ENCODE assay signal across 10 cellular contexts in the genomic region with DNA sequence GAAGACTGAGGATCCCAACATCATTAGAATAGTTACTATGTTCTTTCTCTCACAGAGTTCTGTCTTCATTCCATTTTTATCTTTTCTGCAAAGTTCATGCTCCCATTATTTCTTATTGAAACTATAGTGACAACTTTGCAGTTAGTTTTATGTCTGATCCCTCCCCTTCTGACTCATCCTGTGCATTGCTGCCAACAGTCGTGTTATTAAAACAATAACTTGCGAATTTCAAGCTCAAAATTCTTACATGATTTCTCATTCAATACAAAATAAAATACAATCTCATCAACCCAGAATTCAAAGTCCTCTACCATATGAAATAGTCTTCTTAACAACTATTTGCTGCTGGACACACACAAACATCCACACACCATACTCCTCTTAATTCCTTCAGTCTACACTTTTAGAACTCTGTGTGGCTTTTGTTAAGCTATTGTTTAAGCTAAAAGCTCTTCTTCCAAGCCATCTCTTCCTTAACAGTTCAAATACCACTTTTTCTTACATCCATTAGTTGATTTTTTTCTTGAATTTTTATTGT.
DNase-seq lines count a peak whose midpoint lies in the region; TF ChIP-seq lines count a peak whose summit lies in the region.
"Had no signal": no experiment of that assay in that cellular context is flagged by ENCODE, and none has a peak within 500 bp of the region (broad histone marks: within the 10 kb centered on the region; RNA-seq: fewer than 3 reads in every experiment).

No MANE protein-coding gene starts in this region.

- H3K4ac ChIP-seq in mesenchymal stem cell (ENCODE audit: low read depth in 1 of 2, low read length in 2 of 2), result no peak overlapping the region

- no peak overlapping the region for H2BK15ac ChIP-seq in mesenchymal stem cell (ENCODE audit: low read depth, poor library complexity, severe bottlenecking)

- no peaks in the 10 kb centered on the region for H3K79me2 ChIP-seq in Karpas-422 (ENCODE audit: low read length)

- DNase-seq in AG08396 (ENCODE audit: low spot score) (peak; percentile 26), MG63 (peak; percentile 80), dedifferentiated amniotic fluid mesenchymal stem cell (ENCODE audit: extremely low spot score) (peak; percentile 72), mesenchymal stem cell (peak; percentile 62), suprapubic skin (ENCODE audit: low spot score in 2 of 2) (no peak), Karpas-422 (no peak), NCI-H1105 (lab: John Stamatoyannopoulos, UW) (no peak), spleen (no peak)
- DNase-seq: activated CD4-positive, CD25-positive, alpha-beta regulatory T cell; BE2C had no signal

- TF ChIP-seq EP300 in suprapubic skin (IDR thresholded peaks at IDR 0.05), result no peak

- H3K9me3 ChIP-seq in MG63 (no peaks in the 10 kb centered on the region), mesenchymal stem cell (ENCODE audit: control insufficient read depth, low read length) (no peaks in the 10 kb centered on the region), suprapubic skin (no peaks in the 10 kb centered on the region), Karpas-422 (ENCODE audit: low read length) (no peaks in the 10 kb centered on the region), spleen (no peaks in the 10 kb centered on the region)
- H3K9me3 ChIP-seq: BE2C had no signal

- no peaks in the 10 kb centered on the region for H3K36me3 ChIP-seq in MG63
- H3K36me3 ChIP-seq in mesenchymal stem cell (ENCODE audit: control insufficient read depth in 1 of 2, insufficient read depth in 2 of 2, low read depth in 1 of 2, low read length in 2 of 2), result no peaks in the 10 kb centered on the region
- no peaks in the 10 kb centered on the region for H3K36me3 ChIP-seq in suprapubic skin
- H3K36me3 ChIP-seq in Karpas-422 (ENCODE audit: insufficient read depth, low read length), result no peaks in the 10 kb centered on the region
- no peaks in the 10 kb centered on the region for H3K36me3 ChIP-seq in spleen
- H3K36me3 ChIP-seq: BE2C had no signal

- no peaks in the 10 kb centered on the region for H3K9me2 ChIP-seq in Karpas-422 (replicated peaks; ENCODE audit: insufficient read depth, low read length)

- peaks cover 2% of the 10 kb centered on the region for H3K4me1 ChIP-seq in mesenchymal stem cell (ENCODE audit: control insufficient read depth, insufficient read depth, low read depth, low read length)
- no peaks in the 10 kb centered on the region for H3K4me1 ChIP-seq in suprapubic skin
- no peaks in the 10 kb centered on the region for H3K4me1 ChIP-seq in Karpas-422 (ENCODE audit: low read length)
- H3K4me1 ChIP-seq in spleen, result no peaks in the 10 kb centered on the region
- H3K4me1 ChIP-seq: BE2C had no signal

- peak overlapping the region; percentile 77 for H3K27ac ChIP-seq in mesenchymal stem cell (ENCODE audit: low read length, poor library complexity, severe bottlenecking)
- no peak overlapping the region for H3K27ac ChIP-seq in suprapubic skin
- no peak overlapping the region for H3K27ac ChIP-seq in Karpas-422 (ENCODE audit: low read length)
- no peak overlapping the region for H3K27ac ChIP-seq in spleen

- H4K8ac ChIP-seq in mesenchymal stem cell (ENCODE audit: low read length), result no peak overlapping the region

- H3K27me3 ChIP-seq in MG63 (no peaks in the 10 kb centered on the region), mesenchymal stem cell (ENCODE audit: control insufficient read depth in 1 of 2, insufficient read depth in 1 of 2, low read length in 2 of 2) (no peaks in the 10 kb centered on the region), suprapubic skin (no peaks in the 10 kb centered on the region), Karpas-422 (ENCODE audit: low read length) (no peaks in the 10 kb centered on the region), spleen (replicated peaks in 1 of 7) (no peaks in the 10 kb centered on the region)
- H3K27me3 ChIP-seq: BE2C had no signal

- H4K20me1 ChIP-seq in Karpas-422 (ENCODE audit: insufficient read depth, low read depth, low read length), result no peaks in the 10 kb centered on the region

- H4K91ac ChIP-seq in mesenchymal stem cell (ENCODE audit: low read length), result no peak overlapping the region

- TF ChIP-seq POLR2A in suprapubic skin (IDR thresholded peaks at IDR 0.05) (no peak), spleen (IDR thresholded peaks at IDR 0.05) (no peak)

- 0 out of 2 replicates have a peak overlapping the region, but pooled peaks have one; percentile 11 for H3K4me3 ChIP-seq in MG63
- H3K4me3 ChIP-seq in mesenchymal stem cell (ENCODE audit: insufficient read depth in 1 of 2, low read depth in 1 of 2, low read length in 2 of 2), result peak overlapping the region in 1 of 2 experiments; percentile 65
- no peak overlapping the region for H3K4me3 ChIP-seq in suprapubic skin
- no peak overlapping the region for H3K4me3 ChIP-seq in Karpas-422 (ENCODE audit: low read length)
- no peak overlapping the region for H3K4me3 ChIP-seq in spleen

- H2BK12ac ChIP-seq in mesenchymal stem cell (ENCODE audit: low read length in 2 of 2), result no peak overlapping the region

- H3K9ac ChIP-seq in mesenchymal stem cell (ENCODE audit: low read length), result peak overlapping the region; percentile 34
- no peak overlapping the region for H3K9ac ChIP-seq in Karpas-422 (ENCODE audit: low read length)

- no peak overlapping the region for H3K14ac ChIP-seq in mesenchymal stem cell (ENCODE audit: low read length in 2 of 2)

- H3K4me2 ChIP-seq in mesenchymal stem cell (ENCODE audit: low read length, poor library complexity, severe bottlenecking) (peak overlapping the region; percentile 9), Karpas-422 (ENCODE audit: low read depth, low read length, poor library complexity, severe bottlenecking) (no peak overlapping the region)

- no peak overlapping the region for H3K18ac ChIP-seq in mesenchymal stem cell (ENCODE audit: low read depth in 1 of 2, low read length in 2 of 2)

- H3K23ac ChIP-seq in mesenchymal stem cell (ENCODE audit: low read length in 2 of 2), result no peak overlapping the region

- no peak overlapping the region for H2AK5ac ChIP-seq in mesenchymal stem cell (ENCODE audit: low read length, severe bottlenecking)

- TF ChIP-seq CTCF in suprapubic skin (IDR thresholded peaks at IDR 0.05), result no peak
- no peak for TF ChIP-seq CTCF in spleen (IDR thresholded peaks at IDR 0.05 in 8 of 11, conservative IDR thresholded peaks at IDR 0.05 in 3 of 11)

- WGBS in mesenchymal stem cell, result 2% methylated on average over 2 of the region's 2 CpGs
- WGBS in suprapubic skin, result 7% methylated on average over 2 of the region's 2 CpGs
- WGBS in spleen, 5 donors, result 54 to 86% (median 73%) methylated on average over 2 of the region's 2 CpGs

- intact Hi-C loops in spleen (cut with DNase I; ENCODE audit: low total_unique reads), result no loop called here

- H2AFZ ChIP-seq in mesenchymal stem cell (ENCODE audit: low read depth, low read length) (no peak overlapping the region), Karpas-422 (ENCODE audit: low read length) (no peak overlapping the region)

- H2BK5ac ChIP-seq in mesenchymal stem cell (ENCODE audit: low read depth, low read length, poor library complexity, severe bottlenecking), result no peak overlapping the region

- no peaks in the 10 kb centered on the region for H3K79me1 ChIP-seq in mesenchymal stem cell (replicated peaks; ENCODE audit: low read length, poor library complexity, severe bottlenecking)

- H2BK120ac ChIP-seq in mesenchymal stem cell (ENCODE audit: low read depth, low read length), result no peak overlapping the region

Comparison
In these comparisons a context has a peak if more than half of its experiments do, and no peak if none do; other contexts are left out.
1. DNase-seq: peak in AG08396 (single experiment), MG63 (single experiment), dedifferentiated amniotic fluid mesenchymal stem cell (single experiment) and mesenchymal stem cell (single experiment); none in suprapubic skin (0 of 2), Karpas-422 (single experiment), NCI-H1105 (single experiment) and spleen (single experiment).